ENCODE assay signal across 17 cellular contexts in the genomic region with DNA sequence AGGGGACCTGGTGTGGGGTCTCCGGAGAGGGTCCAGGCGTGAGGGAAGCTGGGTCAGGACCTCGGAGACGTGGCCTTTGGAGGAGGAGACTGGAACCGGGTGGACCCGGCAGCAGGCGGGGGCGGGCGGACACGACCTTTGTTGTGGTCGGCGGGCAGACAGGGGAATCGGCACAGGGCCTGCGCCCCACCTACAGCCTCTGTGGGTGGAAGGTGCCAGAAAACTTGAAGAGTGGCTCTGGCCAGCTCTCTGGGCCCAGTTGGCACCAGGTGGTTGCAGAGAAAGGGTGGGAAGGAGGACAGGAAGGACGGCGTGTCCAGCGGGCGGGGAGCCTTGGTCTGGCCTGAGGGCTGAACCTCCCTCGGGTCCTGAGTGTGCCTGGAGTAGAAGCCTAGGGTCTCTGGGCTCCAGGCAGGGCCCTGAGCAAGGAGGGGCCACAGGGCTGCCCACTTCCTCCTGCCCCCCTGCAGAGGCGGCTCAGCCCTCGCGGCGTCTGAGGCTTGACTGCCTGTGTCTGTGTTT. TPM values are rescaled to one million over a fixed set of nuclear protein-coding genes. Genes with fewer than 3 reads are reported as not detected.
DNase-seq lines count a peak whose midpoint lies in the region; ATAC-seq, FAIRE-seq and TF ChIP-seq lines count a peak whose summit lies in the region.
"Had no signal": no experiment of that assay in that cellular context is flagged by ENCODE, and none has a peak within 500 bp of the region (broad histone marks: within the 10 kb centered on the region; RNA-seq: fewer than 3 reads in every experiment).

No MANE protein-coding gene starts in this region.

- no peak overlapping the region for H2BK5ac ChIP-seq in neuronal stem cell (ENCODE audit: low read length)

- H2AK5ac ChIP-seq in neuronal stem cell (ENCODE audit: low read depth, low read length) = peak overlapping the region; percentile 94

- DNase-seq in A549 (ENCODE audit: low read depth in 1 of 2, low spot score in 1 of 2) (no peak), NB4 (ENCODE audit: low read depth) (peak; percentile 67), neuronal stem cell (ENCODE audit: low spot score) (no peak), NCI-H1436 treated with DMSO at 0.1 percent for 48 hours (lab: John Stamatoyannopoulos, UW) (no peak), SK-N-DZ (ENCODE audit: low spot score) (no peak), frontal cortex (ENCODE audit: low spot score in 2 of 2) (no peak)
- DNase-seq: endodermal cell; GF-D8; NCI-H2171 treated with DMSO at 0.1 percent for 48 hours; stimulated activated naive CD4-positive, alpha-beta T cell had no signal

- H3K27ac ChIP-seq in A549 (peak overlapping the region in 1 of 2 experiments; percentile 89; a peak in 2 of 6 replicates), esophagus (ENCODE audit: low read depth in 2 of 2, low read length in 1 of 2) (peak overlapping the region; percentile 7 to 65), neuronal stem cell (replicated peaks; ENCODE audit: low read length) (no peak overlapping the region)
- H3K27ac ChIP-seq: cardiac muscle cell had no signal

- H3K14ac ChIP-seq in neuronal stem cell (ENCODE audit: low read length) = no peak overlapping the region

- TF ChIP-seq EP300 in A549 (IDR thresholded peaks at IDR 0.05) = no peak

- H3K4ac ChIP-seq in neuronal stem cell (ENCODE audit: low read length) = no peak overlapping the region

- H4K8ac ChIP-seq in neuronal stem cell (ENCODE audit: low read depth, low read length) = no peak overlapping the region

- ATAC-seq in A549 (no peak), GM21528 (IDR thresholded peaks at IDR 0.05; ENCODE audit: low FRiP score, unreplicated experiment) (no peak)
- ATAC-seq: SK-N-SH treated with all-trans-retinoic acid at 6 μM for 48 hours, WTC11 had no signal

- H2BK120ac ChIP-seq in neuronal stem cell (ENCODE audit: low read depth, low read length) = peak overlapping the region; percentile 91

- no peak overlapping the region for H3K4me3 ChIP-seq in A549
- H3K4me3 ChIP-seq in NB4 (ENCODE audit: low read depth, low read length) = no peak overlapping the region
- H3K4me3 ChIP-seq in esophagus (ENCODE audit: low read depth in 1 of 2, low read length in 2 of 2) = peak overlapping the region; percentile 65 to 84
- no peak overlapping the region for H3K4me3 ChIP-seq in neuronal stem cell (ENCODE audit: low read length in 2 of 2)
- H3K4me3 ChIP-seq: cardiac muscle cell had no signal

- H4K91ac ChIP-seq in neuronal stem cell (ENCODE audit: low read depth, low read length, poor library complexity) = no peak overlapping the region

- H3K4me2 ChIP-seq in A549 = peak overlapping the region; percentile 54; the same call in 1 of the 3 replicates
- no peak overlapping the region for H3K4me2 ChIP-seq in neuronal stem cell (ENCODE audit: insufficient read depth, low read length, poor library complexity, severe bottlenecking)

- peak overlapping the region; percentile 78 for H2AFZ ChIP-seq in neuronal stem cell (ENCODE audit: low read length)

- H2BK15ac ChIP-seq in neuronal stem cell (ENCODE audit: low read length) = peak overlapping the region; percentile 61

- H3K4me1 ChIP-seq in A549 = peaks cover 14% of the 10 kb centered on the region; the same call in 2 of the 3 replicates
- peaks cover 4 to 19% of the 10 kb centered on the region in 2 donors for H3K4me1 ChIP-seq in esophagus (ENCODE audit: control insufficient read depth in 2 of 2, insufficient read depth in 2 of 2, low read length in 1 of 2)
- peaks cover 14 to 27% of the 10 kb centered on the region in 2 donors for H3K4me1 ChIP-seq in neuronal stem cell (ENCODE audit: control insufficient read depth in 2 of 2, insufficient read depth in 1 of 2, low read depth in 1 of 2, low read length in 2 of 2)

- H3K9me3 ChIP-seq in A549 (no peaks in the 10 kb centered on the region), esophagus (ENCODE audit: control insufficient read depth in 2 of 2, insufficient read depth in 1 of 2, low read depth in 1 of 2, low read length in 1 of 2) (no peaks in the 10 kb centered on the region), neuronal stem cell (replicated peaks in 1 of 2; ENCODE audit: control insufficient read depth in 2 of 2, insufficient read depth in 1 of 2, low read depth in 1 of 2, low read length in 2 of 2) (no peaks in the 10 kb centered on the region)

- TF ChIP-seq CTCF in A549 (IDR thresholded peaks at IDR 0.05) (no peak), NB4 (IDR thresholded peaks at IDR 0.05; ENCODE audit: low read depth, low read length) (no peak)

- WGBS in A549 (ENCODE audit: missing lambda C conversion rate) = 91% methylated on average over 18 of the region's 23 CpGs
- 31 to 42% methylated on average over 19 to 23 of the region's 23 CpGs for WGBS in esophagus, 2 donors
- no CpG with 5 or more reads among the region's 23 CpGs for WGBS in neuronal stem cell (ENCODE audit: extremely low coverage in 2 of 2, insufficient read length in 2 of 2, insufficient replicate concordance in 1 of 2), 2 donors

- FAIRE-seq in A549 (lab: Jason Lieb, UNC) (no peak), frontal cortex (lab: Jason Lieb, UNC) (no peak)

- H3K9ac ChIP-seq in neuronal stem cell (ENCODE audit: low read depth, low read length, poor library complexity) = peak overlapping the region; percentile 50

- peak overlapping the region; percentile 4 for H2BK12ac ChIP-seq in neuronal stem cell (ENCODE audit: low read length)

- TF ChIP-seq RAD21 in A549 (conservative IDR thresholded peaks at IDR 0.05 in 1 of 2, IDR thresholded peaks at IDR 0.05 in 1 of 2) = no peak

- POLR2A ChIA-PET in A549 (lab: Yijun Ruan, JAX) = interaction anchor here (0.8 kb wide), 1 partner anchor 9 kb away, joined by 5 read pairs; no protein-coding TSS in a partner anchor

- H3K27me3 ChIP-seq in esophagus (ENCODE audit: control insufficient read depth in 1 of 2, insufficient read depth in 2 of 2, low read length in 2 of 2) (no peaks in the 10 kb centered on the region), neuronal stem cell (ENCODE audit: control insufficient read depth in 3 of 3, insufficient read depth in 3 of 3, low read depth in 1 of 3, low read length in 3 of 3) (peaks cover 0 to 14% (median 9%) of the 10 kb centered on the region in 3 experiments)

- H3K79me1 ChIP-seq in neuronal stem cell (ENCODE audit: low read depth, low read length) = no peaks in the 10 kb centered on the region

- no peak for TF ChIP-seq POLR2A in A549 (IDR thresholded peaks at IDR 0.05; ENCODE audit: low read length)
- no peak for TF ChIP-seq POLR2A in NB4 (IDR thresholded peaks at IDR 0.05; ENCODE audit: extremely low read depth, insufficient read length)

- CTCF ChIA-PET in A549 (lab: Yijun Ruan, JAX) = no interaction called here

- H3K36me3 ChIP-seq in esophagus (ENCODE audit: control insufficient read depth in 2 of 2, insufficient read depth in 2 of 2, low read length in 1 of 2) (peaks cover 0 to 19% of the 10 kb centered on the region in 2 donors), neuronal stem cell (replicated peaks in 1 of 2; ENCODE audit: control insufficient read depth in 2 of 2, insufficient read depth in 2 of 2, low read length in 2 of 2) (no peaks in the 10 kb centered on the region)
- H3K36me3 ChIP-seq: cardiac muscle cell had no signal

- H3K18ac ChIP-seq in neuronal stem cell (ENCODE audit: low read length) = peak overlapping the region; percentile 6

- peak overlapping the region; percentile 34 for H3K23ac ChIP-seq in neuronal stem cell (ENCODE audit: low read depth, low read length, poor library complexity)

RNA-seq across cellular contexts. Expression of a gene that starts 7.7 kb away (rescaled TPM):
- polyA plus RNA-seq in A549 (2011; rRNA removed) (not detected in 2 replicates), A549 (2017; fragmentation: RNase III; extraction: RNeasy Plus Mini Kit Qiagen cat#74134 plus additional on column Dnase treatment) (not detected in 3 replicates), esophagus (under 1 TPM; 0.28 to 0.43 TPM)
- not detected in 2 replicates for polyA plus RNA-seq in A549 (2012; cell fraction: cytosol; rRNA removed)
- polyA plus RNA-seq in A549 (2012; cell fraction: nucleus; rRNA removed) = not detected in 2 replicates
- polyA minus RNA-seq in A549 (2011; rRNA and poly(A)+ RNA removed) = not detected in 2 replicates
- 1.3 TPM for polyA plus RNA-seq in neuronal stem cell (2013, experiment 1 of 2)
- polyA plus RNA-seq in neuronal stem cell (2013, experiment 2 of 2) = 1.3 TPM
- not detected in 2 replicates for polyA plus RNA-seq in SK-N-DZ (2014; cell fraction: cytosol; rRNA removed)
- not detected in 2 replicates for polyA plus RNA-seq in SK-N-DZ (2014; cell fraction: nucleus; rRNA removed)
- not detected for total RNA-seq in frontal cortex
- total RNA-seq: cardiac muscle cell, glomerular endothelial cell had no signal
- polyA plus RNA-seq: AG04450 had no signal

RNA-seq across cellular contexts. Expression of a gene that starts 40.4 kb away (rescaled TPM):
- not detected in 2 replicates for polyA plus RNA-seq in A549 (2011; rRNA removed)
- not detected in 2 replicates for polyA plus RNA-seq in A549 (2012; cell fraction: cytosol; rRNA removed)
- not detected in 2 replicates for polyA plus RNA-seq in A549 (2012; cell fraction: nucleus; rRNA removed)
- polyA plus RNA-seq in A549 (2017; fragmentation: RNase III; extraction: RNeasy Plus Mini Kit Qiagen cat#74134 plus additional on column Dnase treatment) = not detected in 3 replicates
- not detected in 2 replicates for polyA minus RNA-seq in A549 (2011; rRNA and poly(A)+ RNA removed)
- 1 to 10 TPM; 1.9 to 4.3 TPM for polyA plus RNA-seq in esophagus
- 0.21 TPM for polyA plus RNA-seq in neuronal stem cell (2013, experiment 1 of 2)
- polyA plus RNA-seq in neuronal stem cell (2013, experiment 2 of 2) = 0.36 TPM
- polyA plus RNA-seq in SK-N-DZ (2014; cell fraction: cytosol; rRNA removed) = not detected in 2 replicates
- polyA plus RNA-seq in SK-N-DZ (2014; cell fraction: nucleus; rRNA removed) = not detected in 2 replicates
- total RNA-seq in frontal cortex = not detected
- total RNA-seq: cardiac muscle cell had no signal

RNA-seq across cellular contexts. Expression of a gene that starts 48.0 kb away (rescaled TPM):
- polyA plus RNA-seq in A549 (2011; rRNA removed) (not detected in 2 replicates), A549 (2017; fragmentation: RNase III; extraction: RNeasy Plus Mini Kit Qiagen cat#74134 plus additional on column Dnase treatment) (not detected in 3 replicates), esophagus (1 to 10 TPM in 1 of 2 donors, under 1 TPM in 1; 0.73 to 1.1 TPM)
- polyA plus RNA-seq in A549 (2012; cell fraction: cytosol; rRNA removed) = 0.04 TPM in 1 of 2 replicates, not detected in the other
- 0.19 and 0.21 TPM in 2 replicates for polyA plus RNA-seq in A549 (2012; cell fraction: nucleus; rRNA removed)
- polyA minus RNA-seq in A549 (2011; rRNA and poly(A)+ RNA removed) = not detected in 2 replicates
- 0.06 TPM for polyA plus RNA-seq in neuronal stem cell (2013, experiment 1 of 2)
- 0.08 TPM for polyA plus RNA-seq in neuronal stem cell (2013, experiment 2 of 2)
- 0.10 and 0.36 TPM in 2 replicates for polyA plus RNA-seq in SK-N-DZ (2014; cell fraction: cytosol; rRNA removed)
- polyA plus RNA-seq in SK-N-DZ (2014; cell fraction: nucleus; rRNA removed) = 2.2 and 2.8 TPM in 2 replicates
- not detected for total RNA-seq in frontal cortex
- total RNA-seq: cardiac muscle cell had no signal
- polyA plus RNA-seq: cardiac muscle cell had no signal

RNA-seq across cellular contexts. Expression of a gene that starts 50.1 kb away (rescaled TPM):
- polyA plus RNA-seq in A549 (2011; rRNA removed) (3.2 and 4.0 TPM in 2 replicates), A549 (2017; fragmentation: RNase III; extraction: RNeasy Plus Mini Kit Qiagen cat#74134 plus additional on column Dnase treatment) (8.8 to 10.4 TPM (median 10.2 TPM) in 3 replicates), esophagus (10 to 100 TPM; 13.0 to 27.5 TPM)
- 12.4 and 20.3 TPM in 2 replicates for polyA plus RNA-seq in A549 (2012; cell fraction: cytosol; rRNA removed)
- polyA plus RNA-seq in A549 (2012; cell fraction: nucleus; rRNA removed) = 71.3 and 92.0 TPM in 2 replicates
- 1.8 and 2.4 TPM in 2 replicates for polyA minus RNA-seq in A549 (2011; rRNA and poly(A)+ RNA removed)
- polyA plus RNA-seq in neuronal stem cell (2013, experiment 1 of 2) = 12.3 TPM
- 11.7 TPM for polyA plus RNA-seq in neuronal stem cell (2013, experiment 2 of 2)
- 25.1 and 29.9 TPM in 2 replicates for polyA plus RNA-seq in SK-N-DZ (2014; cell fraction: cytosol; rRNA removed)
- 68.9 and 148 TPM in 2 replicates for polyA plus RNA-seq in SK-N-DZ (2014; cell fraction: nucleus; rRNA removed)
- 6.1 TPM for total RNA-seq in frontal cortex

Comparison
In these comparisons a context has a peak if more than half of its experiments do, and no peak if none do; other contexts are left out.
1. H3K4me3 ChIP-seq: peak in esophagus (2 of 2); none in A549 (single experiment), NB4 (single experiment) and neuronal stem cell (0 of 2).